ENCODE assay signal across 9 cellular contexts in genomic region chr12:57725851-57726150, GRCh38. TPM values are rescaled to one million over a fixed set of nuclear protein-coding genes. Genes with fewer than 3 reads are reported as not detected.
DNase-seq lines count a peak whose midpoint lies in the region; ATAC-seq and TF ChIP-seq lines count a peak whose summit lies in the region.
"Had no signal": no experiment of that assay in that cellular context is flagged by ENCODE, and none has a peak within 500 bp of the region (broad histone marks: within the 10 kb centered on the region; RNA-seq: fewer than 3 reads in every experiment).

No MANE protein-coding gene starts in this region.

- no peak for TF ChIP-seq POLR2A in spleen (IDR thresholded peaks at IDR 0.05)

- no peaks in the 10 kb centered on the region for H3F3A ChIP-seq in GM23338 (replicated peaks; ENCODE audit: low read depth)

- H4K20me1 ChIP-seq in GM23338 (replicated peaks; ENCODE audit: insufficient read depth) = no peaks in the 10 kb centered on the region; the same call in 1 of the 2 replicates

- intact Hi-C loops in spleen (cut with DNase I; ENCODE audit: low total_unique reads) = no loop called here

- peak overlapping the region; percentile 94 for H2AFZ ChIP-seq in GM23338

- H3K27ac ChIP-seq in GM23338 (ENCODE audit: low read depth) (no peak overlapping the region), spleen (peak overlapping the region in 5 of 8 donors; percentile 51 to 79 (median 67))

- H3K9ac ChIP-seq in iPS-15b (ENCODE audit: low read depth, low read length) = no peak overlapping the region

- WGBS in spleen, 5 donors = 60 to 72% (median 62%) methylated on average over 7 to 10 of the region's 10 CpGs

- no peaks in the 10 kb centered on the region for H3K79me2 ChIP-seq in GM23338 (replicated peaks; ENCODE audit: insufficient read depth)

- no peaks in the 10 kb centered on the region; the same call in 2 of the 3 replicates for H3K36me3 Mint-ChIP-seq in GM23338 (ENCODE audit: low read depth)
- peaks cover 67% of the 10 kb centered on the region for H3K36me3 Mint-ChIP-seq in activated T-helper 17 cell treated with anti-CD3 and anti-CD28 coated beads, Interleukin-2, amount 50 U/mL, for 72 hours (ENCODE audit: low read depth)

- H3K27ac Mint-ChIP-seq in GM23338 = no peak overlapping the region
- peak overlapping the region; percentile 64 for H3K27ac Mint-ChIP-seq in activated T-helper 17 cell treated with anti-CD3 and anti-CD28 coated beads, Interleukin-2, amount 50 U/mL, for 72 hours

- ATAC-seq in GM23338 (peak; percentile 6), HG03354 (IDR thresholded peaks at IDR 0.05; ENCODE audit: poor library complexity, severe bottlenecking, unreplicated experiment) (no peak)
- no peak for ATAC-seq in activated T-helper 17 cell treated with anti-CD3 and anti-CD28 coated beads, Interleukin-2, amount 50 U/mL, for 72 hours (replicated peaks)

- no peaks in the 10 kb centered on the region for H3K4me1 ChIP-seq in GM23338 (ENCODE audit: insufficient read depth)
- no peaks in the 10 kb centered on the region for H3K4me1 ChIP-seq in iPS-15b (ENCODE audit: control insufficient read depth, insufficient read depth, low read length)
- peaks cover 0 to 24% (median 7%) of the 10 kb centered on the region in 6 donors for H3K4me1 ChIP-seq in spleen

- no peaks in the 10 kb centered on the region for H3K9me2 ChIP-seq in GM23338 (ENCODE audit: insufficient read depth)

- peak overlapping the region; percentile 88 for H3K4me2 ChIP-seq in GM23338

- no peak for TF ChIP-seq CTCF in GM23338 (conservative IDR thresholded peaks at IDR 0.05; ENCODE audit: low read depth in 2 of 2)
- no peak for TF ChIP-seq CTCF in spleen (IDR thresholded peaks at IDR 0.05 in 8 of 11, conservative IDR thresholded peaks at IDR 0.05 in 3 of 11)

- H3K36me3 ChIP-seq in GM23338 (ENCODE audit: insufficient read depth) (no peaks in the 10 kb centered on the region), iPS-15b (ENCODE audit: control insufficient read depth, insufficient read depth, low read length) (no peaks in the 10 kb centered on the region), spleen (peaks cover 0 to 67% (median 53%) of the 10 kb centered on the region in 6 donors)

- H3K27me3 ChIP-seq in GM23338 (ENCODE audit: insufficient read depth) = peaks cover 78% of the 10 kb centered on the region
- peaks cover 74% of the 10 kb centered on the region for H3K27me3 ChIP-seq in iPS-15b (ENCODE audit: control insufficient read depth, insufficient read depth, low read length)
- no peaks in the 10 kb centered on the region for H3K27me3 ChIP-seq in spleen (replicated peaks in 1 of 7)

- DNase-seq in GM23338 (ENCODE audit: low spot score) (no peak), spleen (no peak), NCI-H1105 treated with DMSO at 0.1 percent for 48 hours (lab: John Stamatoyannopoulos, UW) (no peak), islet precursor cell (no peak), KG1 (lab: John Stamatoyannopoulos, UW) (no peak)

- no peaks in the 10 kb centered on the region for H3K9me3 ChIP-seq in iPS-15b (ENCODE audit: control insufficient read depth, insufficient read depth, low read length)
- H3K9me3 ChIP-seq in spleen = no peaks in the 10 kb centered on the region

- H3K4me3 ChIP-seq in GM23338 = peak overlapping the region; percentile 71
- peak overlapping the region; percentile 75 for H3K4me3 ChIP-seq in iPS-15b (ENCODE audit: low read depth, low read length)
- H3K4me3 ChIP-seq in spleen = peak overlapping the region in 7 of 8 donors; percentile 42 to 76 (median 48)

- peaks cover 75% of the 10 kb centered on the region for H3K27me3 Mint-ChIP-seq in GM23338 (ENCODE audit: insufficient read depth, low read depth, poor library complexity)
- no peaks in the 10 kb centered on the region for H3K27me3 Mint-ChIP-seq in activated T-helper 17 cell treated with anti-CD3 and anti-CD28 coated beads, Interleukin-2, amount 50 U/mL, for 72 hours

- H3K4me1 Mint-ChIP-seq in GM23338 = peaks cover 15% of the 10 kb centered on the region
- peaks cover 16% of the 10 kb centered on the region for H3K4me1 Mint-ChIP-seq in activated T-helper 17 cell treated with anti-CD3 and anti-CD28 coated beads, Interleukin-2, amount 50 U/mL, for 72 hours

- H3K4me3 Mint-ChIP-seq in GM23338 = peak overlapping the region; percentile 89
- H3K4me3 Mint-ChIP-seq in activated T-helper 17 cell treated with anti-CD3 and anti-CD28 coated beads, Interleukin-2, amount 50 U/mL, for 72 hours = peak overlapping the region; percentile 64

- H3K9me3 Mint-ChIP-seq in GM23338 = no peaks in the 10 kb centered on the region
- no peaks in the 10 kb centered on the region for H3K9me3 Mint-ChIP-seq in activated T-helper 17 cell treated with anti-CD3 and anti-CD28 coated beads, Interleukin-2, amount 50 U/mL, for 72 hours
- H3K9me3 Mint-ChIP-seq: T-helper 2 cell treated with Interferon-gamma antibody and Interleukin-4, amounts not matched to agents 5 μg/mL and 100 μg/mL, for 36 hours had no signal

RNA-seq across cellular contexts. Expression of gene AGAP2, which starts 12.7 kb away (rescaled TPM):
- total RNA-seq in GM23338 (2014; rRNA removed; shearing (Covaris generic)) = 1.1 and 1.3 TPM in 2 replicates
- polyA plus RNA-seq in GM23338 (2016; fragmentation: Nextera tagmentation; extraction: Ambion mirVana) = 0.36 and 0.38 TPM in 2 replicates
- total RNA-seq in activated T-helper 17 cell treated with anti-CD3 and anti-CD28 coated beads, Interleukin-2, amount 50 U/mL, for 72 hours = 10 to 100 TPM; 34.9 to 52.0 TPM
- total RNA-seq in spleen = 10 to 100 TPM; 13.4 to 21.8 (median 19.5) TPM
- 1 to 10 TPM; 5.5 to 9.9 (median 6.6) TPM for polyA plus RNA-seq in spleen

RNA-seq across cellular contexts. Expression of gene TSPAN31, which starts 19.0 kb away (rescaled TPM):
- total RNA-seq in GM23338 (2014; rRNA removed; shearing (Covaris generic)) = 15.6 and 32.9 TPM in 2 replicates
- polyA plus RNA-seq in GM23338 (2016; fragmentation: Nextera tagmentation; extraction: Ambion mirVana) (12.9 and 15.5 TPM in 2 replicates), spleen (10 to 100 TPM; 16.9 to 25.9 (median 25.3) TPM)
- total RNA-seq in activated T-helper 17 cell treated with anti-CD3 and anti-CD28 coated beads, Interleukin-2, amount 50 U/mL, for 72 hours = 10 to 100 TPM; 10.7 to 18.7 TPM
- total RNA-seq in spleen = 10 to 100 TPM; 27.1 to 93.1 (median 33.4) TPM

RNA-seq across cellular contexts. Expression of gene CDK4, which starts 26.3 kb away (rescaled TPM):
- total RNA-seq in GM23338 (2014; rRNA removed; shearing (Covaris generic)) = 198 and 214 TPM in 2 replicates
- polyA plus RNA-seq in GM23338 (2016; fragmentation: Nextera tagmentation; extraction: Ambion mirVana) (105 and 108 TPM in 2 replicates), spleen (10 to 100 TPM; 36.2 to 72.0 (median 56.0) TPM)
- total RNA-seq in activated T-helper 17 cell treated with anti-CD3 and anti-CD28 coated beads, Interleukin-2, amount 50 U/mL, for 72 hours = 100 to 1,000 TPM; 132 to 242 TPM
- total RNA-seq in spleen = 10 to 100 TPM; 34.3 to 77.8 (median 51.6) TPM

RNA-seq across cellular contexts. Expression of gene MARCHF9, which starts 29.1 kb away (rescaled TPM):
- total RNA-seq in GM23338 (2014; rRNA removed; shearing (Covaris generic)) = 2.9 and 3.5 TPM in 2 replicates
- polyA plus RNA-seq in GM23338 (2016; fragmentation: Nextera tagmentation; extraction: Ambion mirVana) = 3.1 and 3.3 TPM in 2 replicates
- 10 to 100 TPM; 22.5 to 26.9 TPM for total RNA-seq in activated T-helper 17 cell treated with anti-CD3 and anti-CD28 coated beads, Interleukin-2, amount 50 U/mL, for 72 hours
- total RNA-seq in spleen = 10 to 100 TPM; 17.2 to 36.8 (median 23.0) TPM
- 10 to 100 TPM; 29.0 to 49.0 (median 33.0) TPM for polyA plus RNA-seq in spleen

RNA-seq across cellular contexts. Expression of gene OS9, which starts 31.9 kb away (rescaled TPM):
- total RNA-seq in GM23338 (2014; rRNA removed; shearing (Covaris generic)) = 66.1 and 79.7 TPM in 2 replicates
- polyA plus RNA-seq in GM23338 (2016; fragmentation: Nextera tagmentation; extraction: Ambion mirVana) (27.5 and 29.3 TPM in 2 replicates), spleen (100 to 1,000 TPM in 2 of 3 donors, 10 to 100 TPM in 1; 94.9 to 161 (median 130) TPM)
- total RNA-seq in activated T-helper 17 cell treated with anti-CD3 and anti-CD28 coated beads, Interleukin-2, amount 50 U/mL, for 72 hours = 100 to 1,000 TPM; 107 to 114 TPM
- total RNA-seq in spleen = 100 to 1,000 TPM; 227 to 323 (median 256) TPM
